8 cellular contexts compared by ENCODE assay signal in genomic region chr3:14405886-14406238, GRCh38. TPM values are rescaled to one million over a fixed set of nuclear protein-coding genes. Genes with fewer than 3 reads are reported as not detected.
A peak's percentile ranks its signal among the peaks of the same experiment; 100 is the strongest.
DNase-seq lines count a peak whose midpoint lies in the region; ATAC-seq, FAIRE-seq and TF ChIP-seq lines count a peak whose summit lies in the region.
"Had no signal": no experiment of that assay in that cellular context is flagged by ENCODE, and none has a peak within 500 bp of the region (broad histone marks: within the 10 kb centered on the region; RNA-seq: fewer than 3 reads in every experiment).

No MANE protein-coding gene starts in this region.

- FAIRE-seq in GM12891 (lab: Jason Lieb, UNC), result no peak

- H3K4me3 ChIP-seq in HUES6 (ENCODE audit: low read depth, low read length), result peak overlapping the region; percentile 79; the same call in 1 of the 2 replicates
- peak overlapping the region; percentile 43 for H3K4me3 ChIP-seq in ovary

- no peak overlapping the region for H3K27ac ChIP-seq in CD4-positive, alpha-beta T cell (ENCODE audit: low read depth, low read length)
- no peak overlapping the region for H3K27ac ChIP-seq in HUES6 (ENCODE audit: low read depth, low read length)
- peak overlapping the region in 1 of 2 donors; percentile 18 for H3K27ac ChIP-seq in ovary

- intact Hi-C loops in CD4-positive, alpha-beta T cell (cut with DNase I, micrococcal nuclease), result loop anchor here in 1 of 2 experiments (10.0 kb wide), 2 partner anchors 539 to 751 kb away; partner anchors contain the start of gene NR2C2
- intact Hi-C loops in ovary (cut with DNase I), result loop anchor here in 3 of 4 donors (5.0 to 10.0 kb wide), 3 partner anchors 36 to 201 kb away; no protein-coding TSS in a partner anchor

- peak overlapping the region; percentile 14 for H3K9ac ChIP-seq in HUES6 (ENCODE audit: low read length)

- no peaks in the 10 kb centered on the region for H3K27me3 ChIP-seq in CD4-positive, alpha-beta T cell (ENCODE audit: control insufficient read depth, insufficient read depth, low read length)
- H3K27me3 ChIP-seq in HUES6 (ENCODE audit: control insufficient read depth, insufficient read depth, low read length) (no peaks in the 10 kb centered on the region), ovary (no peaks in the 10 kb centered on the region)

- 53 to 58% (median 55%) methylated on average over 6 of the region's 6 CpGs for WGBS in ovary, 3 donors

- no peak for TF ChIP-seq POLR2A in ovary (IDR thresholded peaks at IDR 0.05)
- no peak for TF ChIP-seq POLR2A in GM12891 (IDR thresholded peaks at IDR 0.05; ENCODE audit: low read depth, low read length)

- POLR2A ChIA-PET in CD4-positive, alpha-beta T cell (lab: Charles Lee), result interaction anchor here (1.2 kb wide), 1 partner anchor 26 kb away, joined by 6 read pairs; no protein-coding TSS in a partner anchor

- H3K27ac Mint-ChIP-seq in CD4-positive, alpha-beta T cell, result peak overlapping the region; percentile 66

- CTCF ChIA-PET in CD4-positive, alpha-beta T cell (lab: Charles Lee), result interaction anchor here (1.0 to 4.7 kb wide), 5 partner anchors 26 to 63 kb away, joined by 3 to 42 read pairs (median 5); no protein-coding TSS in a partner anchor

- no peak for TF ChIP-seq EP300 in ovary (IDR thresholded peaks at IDR 0.05)

- H3K4me1 Mint-ChIP-seq in CD4-positive, alpha-beta T cell (ENCODE audit: low read depth), result peaks cover 56% of the 10 kb centered on the region

- H3K36me3 ChIP-seq in HUES6 (ENCODE audit: control insufficient read depth, insufficient read depth, low read length) (peaks cover 24% of the 10 kb centered on the region), ovary (no peaks in the 10 kb centered on the region)

- no peaks in the 10 kb centered on the region for H3K9me3 Mint-ChIP-seq in CD4-positive, alpha-beta T cell

- H3K4me1 ChIP-seq in HUES6 (ENCODE audit: control insufficient read depth, insufficient read depth, low read length) (peaks cover 40% of the 10 kb centered on the region), ovary (ENCODE audit: insufficient read depth) (peaks cover 12% of the 10 kb centered on the region)

- no peak for DNase-seq in CD4-positive, alpha-beta T cell
- DNase-seq in dermis blood vessel endothelial cell, result peak; percentile 18
- no peak for DNase-seq in ovary
- DNase-seq in activated CD8-positive, alpha-beta memory T cell treated with anti-CD3 and anti-CD28 coated beads, Interleukin-2, amount 50 U/mL, for 48 hours, result no peak
- no peak for DNase-seq in GM12891 (ENCODE audit: insufficient read length, low spot score)
- DNase-seq: NCI-H187 had no signal

- H3K27me3 Mint-ChIP-seq in CD4-positive, alpha-beta T cell, result no peaks in the 10 kb centered on the region

- no peak for ATAC-seq in CD4-positive, alpha-beta T cell (ENCODE audit: poor library complexity)
- ATAC-seq in HG02852 (IDR thresholded peaks at IDR 0.05; ENCODE audit: unreplicated experiment), result no peak

- H3K9me3 ChIP-seq in CD4-positive, alpha-beta T cell (ENCODE audit: control insufficient read depth, low read length), result no peaks in the 10 kb centered on the region
- no peaks in the 10 kb centered on the region for H3K9me3 ChIP-seq in HUES6 (ENCODE audit: control insufficient read depth, insufficient read depth, low read depth, low read length)
- H3K9me3 ChIP-seq in ovary, result no peaks in the 10 kb centered on the region

- H3K36me3 Mint-ChIP-seq in CD4-positive, alpha-beta T cell (ENCODE audit: low read depth), result peaks cover 28% of the 10 kb centered on the region

- TF ChIP-seq CTCF in CD4-positive, alpha-beta T cell (IDR thresholded peaks at IDR 0.05), result no peak
- no peak for TF ChIP-seq CTCF in ovary (IDR thresholded peaks at IDR 0.05)

- H3K4me3 Mint-ChIP-seq in CD4-positive, alpha-beta T cell, result peak overlapping the region; percentile 96

TF ChIP-seq in GM12891, 5 proteins besides CTCF, POLR2A, EP300 and RAD21:
- no peak for TF ChIP-seq TAF1 (IDR thresholded peaks at IDR 0.05; ENCODE audit: low read depth, low read length)
- TF ChIP-seq PAX5 (IDR thresholded peaks at IDR 0.05; ENCODE audit: insufficient read depth, low read length, severe bottlenecking), result no peak

RNA-seq across cellular contexts. Expression of gene SLC6A6, which starts 3.5 kb away (rescaled TPM):
- total RNA-seq in CD4-positive, alpha-beta T cell, result 10 to 100 TPM; 27.8 to 31.2 TPM
- total RNA-seq in dermis blood vessel endothelial cell (10.9 and 28.6 TPM in 2 replicates), ovary (100 to 1,000 TPM in 3 of 7 donors, 10 to 100 TPM in 4; 32.5 to 141 (median 80.5) TPM)
- 10 to 100 TPM; 37.6 to 81.1 TPM for polyA plus RNA-seq in ovary
- polyA plus RNA-seq in GM12891 (2012; ENCODE audit: low read depth, missing spikeins), result 10.0 TPM
